Comparison of ENCODE assay signal across 19 cellular contexts in the genomic region with DNA sequence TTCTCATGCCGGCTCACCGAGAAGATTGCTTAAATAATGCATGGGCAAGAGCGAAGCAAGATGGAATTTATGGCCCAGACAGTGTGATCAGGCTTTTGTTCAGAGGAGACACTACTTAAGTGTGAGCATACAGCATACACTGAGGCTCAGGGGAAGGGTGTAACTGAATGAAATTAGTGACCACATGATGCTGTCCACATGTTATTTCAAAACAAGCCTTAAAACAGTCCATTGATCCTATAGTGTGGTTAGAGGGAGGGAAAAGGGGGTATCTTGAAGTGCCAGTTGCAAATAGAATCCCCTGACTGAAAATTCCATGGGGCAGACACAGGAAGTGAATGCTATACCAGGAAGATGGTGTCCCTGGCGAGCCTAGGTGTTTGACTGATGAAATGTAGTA.
"Had no signal": no experiment of that assay in that cellular context is flagged by ENCODE, and none has a peak within 500 bp of the region (broad histone marks: within the 10 kb centered on the region; RNA-seq: fewer than 3 reads in every experiment).

No MANE protein-coding gene starts in this region.

- H3K27me3 ChIP-seq: ascending aorta, breast epithelium, pancreas, tibial artery had no signal

- H3K9me3 Mint-ChIP-seq: activated T-cell treated with anti-CD3 and anti-CD28 coated beads, Interleukin-2, amount 50 U/mL, for 72 hours had no signal

- H3K4me3 ChIP-seq: ascending aorta, breast epithelium, coronary artery, pancreas, tibial artery had no signal

- H3K27ac Mint-ChIP-seq: activated T-cell treated with anti-CD3 and anti-CD28 coated beads, Interleukin-2, amount 50 U/mL, for 72 hours; natural killer cell treated with Interleukin-12 subunit alpha and Interleukin-12 subunit beta and Interleukin-15 and Interleukin-18, amount 100 ng/mL, for 72 hours had no signal

- H3K36me3 ChIP-seq: ascending aorta, breast epithelium, neutrophil, pancreas, tibial artery had no signal

- H3K36me3 Mint-ChIP-seq: natural killer cell treated with Interleukin-12 subunit alpha and Interleukin-12 subunit beta and Interleukin-15 and Interleukin-18, amount 100 ng/mL, for 72 hours had no signal

- H3K4me3 Mint-ChIP-seq: activated T-cell treated with anti-CD3 and anti-CD28 coated beads, Interleukin-2, amount 50 U/mL, for 72 hours; natural killer cell treated with Interleukin-12 subunit alpha and Interleukin-12 subunit beta and Interleukin-15 and Interleukin-18, amount 100 ng/mL, for 72 hours had no signal

- DNase-seq: activated CD4-positive, alpha-beta T cell treated with anti-CD3 and anti-CD28 coated beads, Interleukin-2, amount 50 U/mL, for 1 hour; activated CD8-positive, alpha-beta memory T cell treated with anti-CD3 and anti-CD28 coated beads for 24 hours; activated effector memory CD4-positive, alpha-beta T cell treated with anti-CD3 and anti-CD28 coated beads, Interleukin-2, amount 50 U/mL, for 16 hours; activated naive CD4-positive, alpha-beta T cell treated with anti-CD3 and anti-CD28 coated beads, Interleukin-2, amount 50 U/mL, for 16 hours; activated T-cell treated with anti-CD3 and anti-CD28 coated beads, Interleukin-2, amount 50 U/mL, for 72 hours; effector CD4-positive, alpha-beta T cell; kidney glomerular epithelial cell; pancreas; stimulated activated CD4-positive, alpha-beta T cell treated with anti-CD3 and anti-CD28 coated beads, Interleukin-12 subunit alpha, Interleukin-12 subunit beta, amount 100 ng/mL, for 4 hours; stimulated activated CD4-positive, alpha-beta T cell treated with anti-CD3 and anti-CD28 coated beads, Interleukin-1b, Interleukin-23, amount 100 ng/mL, for 48 hours; stimulated activated naive CD8-positive, alpha-beta T cell treated with anti-CD3 and anti-CD28 coated beads, Interleukin-15, Interleukin-2, amounts not matched to agents 100 U/mL and 50 U/mL, for 24 hours; T1000; tibial artery had no signal

- H3K27ac ChIP-seq: ascending aorta, neutrophil, pancreas, tibial artery had no signal

- H3K4me1 ChIP-seq: ascending aorta, breast epithelium, tibial artery had no signal

- H3K9me3 ChIP-seq: ascending aorta, breast epithelium, neutrophil, pancreas, tibial artery had no signal

- ATAC-seq: activated T-cell treated with anti-CD3 and anti-CD28 coated beads, Interleukin-2, amount 50 U/mL, for 72 hours; esophagus mucosa; natural killer cell treated with Interleukin-12 subunit alpha and Interleukin-12 subunit beta and Interleukin-15 and Interleukin-18, amount 100 ng/mL, for 72 hours; pancreas; stimulated activated naive CD8-positive, alpha-beta T cell treated with anti-CD3 and anti-CD28 coated beads, Interleukin-15, Interleukin-2, amounts not matched to agents 100 U/mL and 50 U/mL, for 24 hours had no signal
